7 cellular contexts compared by ENCODE assay signal in genomic region chr7:66590302-66591057, GRCh38. TPM values are rescaled to one million over a fixed set of nuclear protein-coding genes. Genes with fewer than 3 reads are reported as not detected.
A peak's percentile ranks its signal among the peaks of the same experiment; 100 is the strongest.
DNase-seq lines count a peak whose midpoint lies in the region; ATAC-seq and TF ChIP-seq lines count a peak whose summit lies in the region.
"Not testable (repeated sequence)": the region's sequence is repeated elsewhere in the genome, so short reads cannot be mapped to it uniquely, and the experiment has no call there.

No MANE protein-coding gene starts in this region.

- peaks cover 27% of the 10 kb centered on the region for H3K4me1 Mint-ChIP-seq in T-helper 1 cell treated with Interleukin-12 subunit alpha and Interleukin-12 subunit beta and Interleukin-4 antibody, amounts not matched to agents 30 μg/mL and 1 μg/mL, for 36 hours (ENCODE audit: low read depth)

- H3K9ac ChIP-seq in DND-41 (ENCODE audit: low read depth, low read length): peak overlapping the region; percentile 92; the same call in 1 of the 2 replicates

- H3K4me3 Mint-ChIP-seq in T-helper 1 cell treated with Interleukin-12 subunit alpha and Interleukin-12 subunit beta and Interleukin-4 antibody, amounts not matched to agents 30 μg/mL and 1 μg/mL, for 36 hours: peak overlapping the region; percentile 94

- H3K4me3 ChIP-seq in DND-41 (ENCODE audit: low read depth in 1 of 2, low read length in 2 of 2) (peak overlapping the region in 1 of 2 experiments; percentile 94; a peak in 2 of 4 replicates), adrenal gland (peak overlapping the region in 1 of 4 donors; percentile 72), kidney epithelial cell (ENCODE audit: low read depth, low read length) (peak overlapping the region; percentile 99), psoas muscle (peak overlapping the region; percentile 82)
- H3K4me3 ChIP-seq in Jurkat, Clone E6-1 (ENCODE audit: low read length): peak overlapping the region; percentile 80; the same call in 1 of the 2 replicates

- H3K36me3 ChIP-seq in DND-41 (ENCODE audit: insufficient read depth, low read length): peaks cover 13% of the 10 kb centered on the region
- not testable (repeated sequence) for H3K36me3 ChIP-seq in adrenal gland (replicated peaks in 1 of 2); kidney epithelial cell (ENCODE audit: control insufficient read depth, insufficient read depth, low read length); psoas muscle (ENCODE audit: insufficient read depth in 1 of 2, low read depth in 1 of 2)

- ATAC-seq in DND-41 (ENCODE audit: insufficient read depth, low read depth); psoas muscle: not testable (repeated sequence)

- H3K27ac Mint-ChIP-seq in T-helper 1 cell treated with Interleukin-12 subunit alpha and Interleukin-12 subunit beta and Interleukin-4 antibody, amounts not matched to agents 30 μg/mL and 1 μg/mL, for 36 hours: peak overlapping the region; percentile 2

- not testable (repeated sequence) for H3K27me3 Mint-ChIP-seq in T-helper 1 cell treated with Interleukin-12 subunit alpha and Interleukin-12 subunit beta and Interleukin-4 antibody, amounts not matched to agents 30 μg/mL and 1 μg/mL, for 36 hours (ENCODE audit: low read depth)

- WGBS in adrenal gland, 4 donors: 56 to 69% (median 59%) methylated on average over 10 to 11 of the region's 11 CpGs
- WGBS in psoas muscle, 3 donors: 55 to 64% (median 59%) methylated on average over 11 of the region's 11 CpGs

- H3K9me3 Mint-ChIP-seq in T-helper 1 cell treated with Interleukin-12 subunit alpha and Interleukin-12 subunit beta and Interleukin-4 antibody, amounts not matched to agents 30 μg/mL and 1 μg/mL, for 36 hours: not testable (repeated sequence)

- not testable (repeated sequence) for TF ChIP-seq POLR2A in adrenal gland (IDR thresholded peaks at IDR 0.05)

- DNase-seq in DND-41; Jurkat, Clone E6-1 (ENCODE audit: low read depth, low spot score); adrenal gland; kidney epithelial cell (ENCODE audit: low read depth); psoas muscle: not testable (repeated sequence)
- DNase-seq in epithelial cell of prostate (ENCODE audit: low read depth, low spot score): peak; percentile 20

- peak overlapping the region; percentile 67 for H3K4me2 ChIP-seq in DND-41 (ENCODE audit: insufficient read depth, low read length)

- intact Hi-C loops in adrenal gland (cut with DNase I): not testable (repeated sequence)
- intact Hi-C loops in psoas muscle (cut with DNase I): loop anchor here in 1 of 2 donors (2.0 kb wide), 1 partner anchor 38 kb away; the partner anchor contains the start of gene KCTD7

- H3K27ac ChIP-seq in DND-41 (ENCODE audit: low read length): not testable (repeated sequence)
- peak overlapping the region in 4 of 5 donors; percentile 7 to 100 (median 98) for H3K27ac ChIP-seq in adrenal gland
- H3K27ac ChIP-seq in epithelial cell of prostate: peak overlapping the region; percentile 90
- peak overlapping the region; percentile 95 for H3K27ac ChIP-seq in psoas muscle

- H3K36me3 Mint-ChIP-seq in T-helper 1 cell treated with Interleukin-12 subunit alpha and Interleukin-12 subunit beta and Interleukin-4 antibody, amounts not matched to agents 30 μg/mL and 1 μg/mL, for 36 hours (ENCODE audit: low read depth): not testable (repeated sequence)

- TF ChIP-seq CTCF in DND-41 (IDR thresholded peaks at IDR 0.05; ENCODE audit: borderline replicate concordance, extremely low read depth, low read length, poor library complexity, severe bottlenecking); adrenal gland (IDR thresholded peaks at IDR 0.05); kidney epithelial cell (IDR thresholded peaks at IDR 0.05; ENCODE audit: insufficient read depth, low read length, poor library complexity, severe bottlenecking); psoas muscle (IDR thresholded peaks at IDR 0.05): not testable (repeated sequence)

- peaks cover 40% of the 10 kb centered on the region for H4K20me1 ChIP-seq in DND-41 (ENCODE audit: insufficient read depth, low read length)

- H2AFZ ChIP-seq in DND-41 (ENCODE audit: low read depth, low read length): not testable (repeated sequence)

- H3K4me1 ChIP-seq in DND-41 (ENCODE audit: insufficient read depth, low read length) (peaks cover 35% of the 10 kb centered on the region), adrenal gland (replicated peaks in 1 of 2) (peaks cover 0 to 36% of the 10 kb centered on the region in 2 donors), psoas muscle (peaks cover 46% of the 10 kb centered on the region)

- H3K9me3 ChIP-seq in DND-41 (ENCODE audit: insufficient read depth, low read length, severe bottlenecking); adrenal gland (replicated peaks in 1 of 3); psoas muscle: not testable (repeated sequence)

- peaks cover 74% of the 10 kb centered on the region for H3K79me2 ChIP-seq in DND-41 (ENCODE audit: insufficient read depth, low read length)

- not testable (repeated sequence) for H3K27me3 ChIP-seq in DND-41 (ENCODE audit: insufficient read depth, low read length, poor library complexity); adrenal gland; kidney epithelial cell (ENCODE audit: control insufficient read depth, insufficient read depth, low read length); psoas muscle (ENCODE audit: insufficient read depth in 3 of 3, low read length in 2 of 3)

RNA-seq across cellular contexts. Expression of gene KCTD7, which starts 38.2 kb away (rescaled TPM):
- polyA plus RNA-seq in Jurkat, Clone E6-1 (2012; ENCODE audit: insufficient read depth, insufficient read length): 9.6 TPM
- total RNA-seq in adrenal gland (10 to 100 TPM; 10.2 to 25.0 (median 16.5) TPM), kidney epithelial cell (6.7 and 9.0 TPM in 2 replicates), psoas muscle (1 to 10 TPM; 2.6 to 7.8 (median 4.0) TPM)
- polyA plus RNA-seq in adrenal gland (10 to 100 TPM in 1 of 3 donors, 1 to 10 TPM in 2; 4.9 to 17.9 (median 6.0) TPM), psoas muscle (1 to 10 TPM; 2.2 to 9.8 (median 8.4) TPM)
